17 cellular contexts compared by ENCODE assay signal in the genomic region with DNA sequence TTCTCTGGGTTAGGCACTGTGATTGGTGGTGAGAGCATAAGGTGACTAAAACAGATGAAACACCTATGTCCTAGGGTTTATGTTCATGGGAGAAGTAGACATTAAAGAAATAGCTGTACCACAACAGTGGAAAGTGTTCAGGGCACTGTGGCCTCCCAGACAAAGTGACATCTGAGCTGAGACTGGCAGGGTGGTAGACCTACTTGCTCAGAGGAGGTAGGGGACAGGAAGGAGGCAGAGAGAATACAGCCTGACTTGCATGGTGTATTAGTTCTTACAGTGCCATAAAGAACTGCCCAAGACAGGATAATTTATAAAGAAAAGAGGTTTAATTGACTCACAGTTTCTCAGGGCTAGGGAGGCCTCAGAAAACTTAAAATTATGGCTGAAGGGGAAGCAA.
"Had no signal": no experiment of that assay in that cellular context is flagged by ENCODE, and none has a peak within 500 bp of the region (broad histone marks: within the 10 kb centered on the region; RNA-seq: fewer than 3 reads in every experiment).

No MANE protein-coding gene starts in this region.

- H3K9me3 ChIP-seq: esophagus muscularis mucosa, prostate gland, SK-N-SH, testis had no signal

- H3K27ac Mint-ChIP-seq: activated CD4-positive, alpha-beta T cell treated with anti-CD3 and anti-CD28 coated beads, Interleukin-2, amount 10 ng/mL, durations not matched to agents 24 days and 14 days; dendritic cell treated with granulocyte-macrophage colony-stimulating factor and Interleukin-4, amounts not matched to agents 40 ng/mL and 50 ng/mL, for 4 days; type B pancreatic cell had no signal

- H3K27me3 Mint-ChIP-seq: activated CD4-positive, alpha-beta T cell treated with anti-CD3 and anti-CD28 coated beads, Interleukin-2, amount 10 ng/mL, durations not matched to agents 24 days and 14 days; dendritic cell treated with granulocyte-macrophage colony-stimulating factor and Interleukin-4, amounts not matched to agents 40 ng/mL and 50 ng/mL, for 4 days; type B pancreatic cell had no signal

- ATAC-seq: left colon had no signal

- H3K4me3 Mint-ChIP-seq: dendritic cell treated with granulocyte-macrophage colony-stimulating factor and Interleukin-4, amounts not matched to agents 40 ng/mL and 50 ng/mL, for 4 days; type B pancreatic cell had no signal

- H3K27ac ChIP-seq: esophagus muscularis mucosa, hepatocyte, prostate gland, skin epidermis, testis had no signal

- H3K27me3 ChIP-seq: esophagus muscularis mucosa, hepatocyte, testis had no signal

- H3K9me3 Mint-ChIP-seq: type B pancreatic cell had no signal

- DNase-seq: activated CD4-positive, alpha-beta T cell treated with anti-CD3 and anti-CD28 coated beads, Interleukin-2, amount 10 ng/mL, durations not matched to agents 24 days and 14 days; activated CD4-positive, CD25-positive, alpha-beta regulatory T cell; activated CD8-positive, alpha-beta memory T cell treated with anti-CD3 and anti-CD28 coated beads for 24 hours; activated CD8-positive, alpha-beta memory T cell treated with anti-CD3 and anti-CD28 coated beads, Interleukin-2, amount 50 U/mL, for 48 hours; activated naive CD4-positive, alpha-beta T cell treated with Interleukin-2 at 50 U/mL for 16 hours; effector CD8-positive, alpha-beta T cell; left colon; midbrain; right cardiac atrium; SK-N-SH; testis had no signal
